In the genomic region with DNA sequence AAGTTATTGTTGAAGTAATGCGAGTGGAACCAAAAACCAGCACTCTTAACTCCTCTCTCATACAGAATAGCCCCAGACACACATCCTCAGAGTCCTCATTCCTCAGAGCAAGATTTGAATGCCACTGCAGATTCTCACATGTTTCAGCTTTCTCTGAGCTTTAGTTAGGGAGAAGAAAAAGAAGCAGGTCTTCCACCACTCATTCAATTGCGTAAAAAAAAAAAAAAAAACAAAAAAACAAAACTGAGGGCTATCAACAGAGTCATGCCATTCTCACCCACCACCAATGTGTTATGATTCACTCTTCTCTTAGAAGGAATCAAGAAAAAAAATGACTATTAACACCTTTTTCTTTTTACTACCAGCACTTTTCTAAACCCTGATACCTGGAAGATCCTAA, we compare ENCODE assay signal across 20 cellular contexts.
DNase-seq lines count a peak whose midpoint lies in the region; ATAC-seq, FAIRE-seq and TF ChIP-seq lines count a peak whose summit lies in the region.
"Had no signal": no experiment of that assay in that cellular context is flagged by ENCODE, and none has a peak within 500 bp of the region (broad histone marks: within the 10 kb centered on the region; RNA-seq: fewer than 3 reads in every experiment).

No MANE protein-coding gene starts in this region.

- peak overlapping the region; percentile 91 for H3K27ac Mint-ChIP-seq in Calu3 (ENCODE audit: unreplicated experiment)
- peak overlapping the region; percentile 69 for H3K27ac Mint-ChIP-seq in HFFc6
- peak overlapping the region; percentile 97 for H3K27ac Mint-ChIP-seq in astrocyte (ENCODE audit: unreplicated experiment)
- no peak overlapping the region for H3K27ac Mint-ChIP-seq in activated CD4-positive, alpha-beta T cell treated with anti-CD3 and anti-CD28 coated beads for 36 hours
- no peak overlapping the region for H3K27ac Mint-ChIP-seq in neural progenitor cell
- H3K27ac Mint-ChIP-seq: CD4-positive, CD25-positive, alpha-beta regulatory T cell had no signal

- H3K4me2 ChIP-seq in astrocyte (ENCODE audit: low read length): peak overlapping the region; percentile 1
- H3K4me2 ChIP-seq in trophoblast cell (ENCODE audit: low read length): no peak overlapping the region
- no peak overlapping the region for H3K4me2 ChIP-seq in neural progenitor cell

- H3K27ac ChIP-seq in astrocyte (ENCODE audit: low read depth, low read length) (no peak overlapping the region), trophoblast cell (ENCODE audit: low read depth, low read length) (no peak overlapping the region), neural progenitor cell (no peak overlapping the region)

- no peak for ATAC-seq in HG02623 (IDR thresholded peaks at IDR 0.05; ENCODE audit: unreplicated experiment)
- no peak for ATAC-seq in activated CD4-positive, alpha-beta T cell treated with anti-CD3 and anti-CD28 coated beads for 36 hours
- ATAC-seq: PC-3 had no signal

- H3K9me3 Mint-ChIP-seq in Calu3 (ENCODE audit: low read depth, unreplicated experiment): peaks cover 9% of the 10 kb centered on the region
- peaks cover 19% of the 10 kb centered on the region; the same call in 1 of the 2 replicates for H3K9me3 Mint-ChIP-seq in HFFc6
- peaks cover 9% of the 10 kb centered on the region for H3K9me3 Mint-ChIP-seq in astrocyte (ENCODE audit: unreplicated experiment)
- H3K9me3 Mint-ChIP-seq in activated CD4-positive, alpha-beta T cell treated with anti-CD3 and anti-CD28 coated beads for 36 hours (ENCODE audit: low read depth): no peaks in the 10 kb centered on the region
- H3K9me3 Mint-ChIP-seq in neural progenitor cell: peaks cover 2% of the 10 kb centered on the region

- DNase-seq in Calu3 (no peak), HFFc6 (no peak), astrocyte (ENCODE audit: low read depth) (peak; percentile 39), trophoblast cell (peak in 1 of 2 donors; percentile 28), amniotic stem cell (lab: John Stamatoyannopoulos, UW) (no peak), neural progenitor cell (ENCODE audit: low spot score) (no peak)
- no peak for DNase-seq in activated CD4-positive, alpha-beta T cell treated with anti-CD3 and anti-CD28 coated beads for 36 hours
- DNase-seq: BE2C; CD4-positive, CD25-positive, alpha-beta regulatory T cell; GOT3; NCI-H1417; NCI-H187 treated with DMSO at 0.1 percent for 48 hours; NCI-H2227 treated with DMSO at 0.1 percent for 48 hours; NCI-H510A treated with DMSO at 0.1 percent for 48 hours; NCI-H82; PC-3 had no signal

- H3K4me3 Mint-ChIP-seq in Calu3 (ENCODE audit: low read depth, unreplicated experiment) (peak overlapping the region; percentile 46), HFFc6 (no peak overlapping the region), astrocyte (ENCODE audit: unreplicated experiment) (no peak overlapping the region), neural progenitor cell (no peak overlapping the region)
- H3K4me3 Mint-ChIP-seq in activated CD4-positive, alpha-beta T cell treated with anti-CD3 and anti-CD28 coated beads for 36 hours: no peak overlapping the region
- H3K4me3 Mint-ChIP-seq: CD4-positive, CD25-positive, alpha-beta regulatory T cell had no signal

- H3F3A ChIP-seq in neural progenitor cell (ENCODE audit: low read depth): no peaks in the 10 kb centered on the region

- H3K79me1 ChIP-seq in trophoblast cell (ENCODE audit: low read length): no peaks in the 10 kb centered on the region

- no peak overlapping the region for H4K8ac ChIP-seq in trophoblast cell (ENCODE audit: low read depth, low read length)

- H2AFZ ChIP-seq in astrocyte (ENCODE audit: low read depth, low read length) (no peak overlapping the region), trophoblast cell (ENCODE audit: insufficient read depth, low read length, poor library complexity) (no peak overlapping the region), neural progenitor cell (replicated peaks) (no peak overlapping the region)

- H3K18ac ChIP-seq in trophoblast cell (ENCODE audit: low read length): no peak overlapping the region

- no peak overlapping the region for H4K91ac ChIP-seq in trophoblast cell (ENCODE audit: low read depth, low read length)

- H3K27me3 ChIP-seq in astrocyte (ENCODE audit: insufficient read depth, low read length) (no peaks in the 10 kb centered on the region), trophoblast cell (ENCODE audit: insufficient read depth, low read length) (no peaks in the 10 kb centered on the region), neural progenitor cell (no peaks in the 10 kb centered on the region)
- H3K27me3 ChIP-seq: BE2C had no signal

- WGBS in trophoblast cell (ENCODE audit: extremely low coverage, insufficient coverage, insufficient read length): no CpG with 5 or more reads among the region's 2 CpGs

- H3K36me3 Mint-ChIP-seq in Calu3 (ENCODE audit: insufficient read depth, unreplicated experiment) (peaks cover 25% of the 10 kb centered on the region), HFFc6 (ENCODE audit: low read depth) (peaks cover 34% of the 10 kb centered on the region), astrocyte (ENCODE audit: low read depth, unreplicated experiment) (no peaks in the 10 kb centered on the region), neural progenitor cell (no peaks in the 10 kb centered on the region)
- no peaks in the 10 kb centered on the region for H3K36me3 Mint-ChIP-seq in activated CD4-positive, alpha-beta T cell treated with anti-CD3 and anti-CD28 coated beads for 36 hours (ENCODE audit: low read depth)
- H3K36me3 Mint-ChIP-seq: CD4-positive, CD25-positive, alpha-beta regulatory T cell had no signal

- no peak overlapping the region for H3K23ac ChIP-seq in trophoblast cell (ENCODE audit: low read length)

- no peak overlapping the region for H3K9ac ChIP-seq in astrocyte (ENCODE audit: low read length)
- H3K9ac ChIP-seq in trophoblast cell (ENCODE audit: low read length): no peak overlapping the region
- H3K9ac ChIP-seq in neural progenitor cell: no peak overlapping the region

- FAIRE-seq in astrocyte (lab: Jason Lieb, UNC): no peak
- FAIRE-seq: A204.1, GM12892, GM18507 had no signal

- intact Hi-C loops in Calu3 (cut with micrococcal nuclease; ENCODE audit: unreplicated experiment): no loop called here
- intact Hi-C loops in activated CD4-positive, alpha-beta T cell treated with anti-CD3 and anti-CD28 coated beads for 36 hours (cut with DNase I, micrococcal nuclease): no loop called here

- no peaks in the 10 kb centered on the region for H3K79me2 ChIP-seq in astrocyte (ENCODE audit: insufficient read depth, low read length)
- no peaks in the 10 kb centered on the region for H3K79me2 ChIP-seq in trophoblast cell (ENCODE audit: control insufficient read depth, insufficient read depth, low read length, poor library complexity)
- no peaks in the 10 kb centered on the region for H3K79me2 ChIP-seq in neural progenitor cell (ENCODE audit: low read depth)

- H3K14ac ChIP-seq in trophoblast cell (ENCODE audit: low read length): no peak overlapping the region

- CTCF ChIA-PET in Calu3 (lab: Charles Lee): interaction anchor here (0.6 to 1.4 kb wide), 4 partner anchors 13 to 155 kb away, joined by 3 to 10 read pairs (median 4); no protein-coding TSS in a partner anchor
- CTCF ChIA-PET in activated CD4-positive, alpha-beta T cell treated with anti-CD3 and anti-CD28 coated beads for 36 hours (lab: Charles Lee): interaction anchor here (0.7 kb wide), 1 partner anchor 19 kb away, joined by 3 read pairs; no protein-coding TSS in a partner anchor

- H3K4me3 ChIP-seq in astrocyte (ENCODE audit: insufficient read depth, low read depth, low read length) (no peak overlapping the region), trophoblast cell (ENCODE audit: low read depth, low read length) (no peak overlapping the region), neural progenitor cell (no peak overlapping the region)

- no peak overlapping the region for H2BK12ac ChIP-seq in trophoblast cell (ENCODE audit: low read length)

- H3K4me1 Mint-ChIP-seq in Calu3 (ENCODE audit: low read depth, unreplicated experiment) (peaks cover 82% of the 10 kb centered on the region), HFFc6 (ENCODE audit: low read depth) (peaks cover 81% of the 10 kb centered on the region), astrocyte (ENCODE audit: low read depth, unreplicated experiment) (peaks cover 22% of the 10 kb centered on the region), neural progenitor cell (no peaks in the 10 kb centered on the region)
- H3K4me1 Mint-ChIP-seq in activated CD4-positive, alpha-beta T cell treated with anti-CD3 and anti-CD28 coated beads for 36 hours: no peaks in the 10 kb centered on the region
- H3K4me1 Mint-ChIP-seq: CD4-positive, CD25-positive, alpha-beta regulatory T cell had no signal

- H3K4ac ChIP-seq in trophoblast cell (ENCODE audit: low read depth, low read length): no peak overlapping the region

- no peak for TF ChIP-seq CTCF in Calu3 (IDR thresholded peaks at IDR 0.05; ENCODE audit: unreplicated experiment)
- TF ChIP-seq CTCF in HFFc6 (IDR thresholded peaks at IDR 0.05): no peak
- no peak for TF ChIP-seq CTCF in astrocyte (IDR thresholded peaks at IDR 0.05; ENCODE audit: insufficient read depth, low read depth, low read length)
- no peak for TF ChIP-seq CTCF in neural progenitor cell (IDR thresholded peaks at IDR 0.05)

- POLR2A ChIA-PET in activated CD4-positive, alpha-beta T cell treated with anti-CD3 and anti-CD28 coated beads for 36 hours (lab: Charles Lee): no interaction called here

- no peaks in the 10 kb centered on the region for H4K20me1 ChIP-seq in astrocyte (ENCODE audit: insufficient read depth, low read length)
- H4K20me1 ChIP-seq in neural progenitor cell (ENCODE audit: low read depth): no peaks in the 10 kb centered on the region

- no peaks in the 10 kb centered on the region for H3K4me1 ChIP-seq in astrocyte (ENCODE audit: insufficient read depth, low read length)
- H3K4me1 ChIP-seq in trophoblast cell (ENCODE audit: control insufficient read depth in 1 of 2, insufficient read depth in 2 of 2, low read length in 2 of 2): no peaks in the 10 kb centered on the region
- no peaks in the 10 kb centered on the region for H3K4me1 ChIP-seq in neural progenitor cell
- H3K4me1 ChIP-seq: BE2C had no signal

- no peak overlapping the region for H2BK120ac ChIP-seq in trophoblast cell (ENCODE audit: insufficient read depth, low read length, poor library complexity)

- H3K9me3 ChIP-seq in astrocyte (ENCODE audit: insufficient read depth, low read depth, low read length) (no peaks in the 10 kb centered on the region), trophoblast cell (ENCODE audit: insufficient read depth, low read depth, low read length) (no peaks in the 10 kb centered on the region), neural progenitor cell (ENCODE audit: low read depth) (no peaks in the 10 kb centered on the region)
- H3K9me3 ChIP-seq: BE2C had no signal

- BruUV-seq in Calu3 (replicated peaks; lab: Mats Ljungman, UMichigan): no TSS peak

- no peak overlapping the region for H4K12ac ChIP-seq in trophoblast cell (ENCODE audit: low read depth, low read length)

- H2AK5ac ChIP-seq in trophoblast cell (ENCODE audit: low read length): no peak overlapping the region

- no peaks in the 10 kb centered on the region for H3K36me3 ChIP-seq in astrocyte (ENCODE audit: insufficient read depth, low read length)
- H3K36me3 ChIP-seq in trophoblast cell (ENCODE audit: control insufficient read depth in 1 of 2, insufficient read depth in 2 of 2, low read length in 2 of 2): no peaks in the 10 kb centered on the region
- H3K36me3 ChIP-seq in neural progenitor cell: no peaks in the 10 kb centered on the region
- H3K36me3 ChIP-seq: BE2C had no signal

- H2BK5ac ChIP-seq in trophoblast cell (ENCODE audit: low read depth, low read length, poor library complexity): peak overlapping the region; percentile 31

- H3K27me3 Mint-ChIP-seq in Calu3 (ENCODE audit: unreplicated experiment) (no peaks in the 10 kb centered on the region), HFFc6 (ENCODE audit: insufficient read depth) (peaks cover 4% of the 10 kb centered on the region; the same call in 1 of the 2 replicates), astrocyte (ENCODE audit: low read depth, unreplicated experiment) (no peaks in the 10 kb centered on the region), neural progenitor cell (ENCODE audit: insufficient read depth, low read depth) (peaks cover 2% of the 10 kb centered on the region)
- no peaks in the 10 kb centered on the region for H3K27me3 Mint-ChIP-seq in activated CD4-positive, alpha-beta T cell treated with anti-CD3 and anti-CD28 coated beads for 36 hours
- H3K27me3 Mint-ChIP-seq: CD4-positive, CD25-positive, alpha-beta regulatory T cell had no signal

Comparison
In these comparisons a context has a peak if more than half of its experiments do, and no peak if none do; other contexts are left out.
1. H3K27ac Mint-ChIP-seq: peak in Calu3 (single experiment), HFFc6 (single experiment) and astrocyte (single experiment); none in activated CD4-positive, alpha-beta T cell treated with anti-CD3 and anti-CD28 coated beads for 36 hours (single experiment) and neural progenitor cell (single experiment).